Comparison of ENCODE assay signal across 23 cellular contexts in genomic region chr12:2274733-2275132, GRCh38.
DNase-seq lines count a peak whose midpoint lies in the region; ATAC-seq and TF ChIP-seq lines count a peak whose summit lies in the region.
"Had no signal": no experiment of that assay in that cellular context is flagged by ENCODE, and none has a peak within 500 bp of the region (broad histone marks: within the 10 kb centered on the region; RNA-seq: fewer than 3 reads in every experiment).

No MANE protein-coding gene starts in this region.

- no peak overlapping the region for H3K4me3 Mint-ChIP-seq in endodermal cell
- no peak overlapping the region for H3K4me3 Mint-ChIP-seq in neural progenitor cell
- H3K4me3 Mint-ChIP-seq in GM23338 = no peak overlapping the region
- no peak overlapping the region for H3K4me3 Mint-ChIP-seq in effector memory CD8-positive, alpha-beta T cell
- H3K4me3 Mint-ChIP-seq: CD4-positive, CD25-positive, alpha-beta regulatory T cell; H9 had no signal

- H2AFZ ChIP-seq in neural progenitor cell (replicated peaks) = no peak overlapping the region
- no peak overlapping the region for H2AFZ ChIP-seq in GM23338
- H2AFZ ChIP-seq: GM23248 had no signal

- H3K79me2 ChIP-seq in neural progenitor cell (ENCODE audit: low read depth) = no peaks in the 10 kb centered on the region
- no peaks in the 10 kb centered on the region for H3K79me2 ChIP-seq in GM23338 (replicated peaks; ENCODE audit: insufficient read depth)

- peak; percentile 38 for DNase-seq in endodermal cell
- no peak for DNase-seq in left ventricle myocardium inferior
- no peak for DNase-seq in neural progenitor cell (ENCODE audit: low spot score)
- no peak for DNase-seq in GM23338 (ENCODE audit: low spot score)
- DNase-seq in mucosa of gallbladder (ENCODE audit: low spot score) = no peak
- DNase-seq in effector memory CD8-positive, alpha-beta T cell = no peak
- DNase-seq: CD4-positive, CD25-positive, alpha-beta regulatory T cell; DMS153; DND-41; GM23248; H9; MM.1S; NCI-H1694; NCI-H2029 treated with DMSO at 0.1 percent for 48 hours; NCI-H446 treated with DMSO at 0.1 percent for 48 hours; NCI-H526; SJCRH30 had no signal

- H3F3A ChIP-seq in neural progenitor cell (ENCODE audit: low read depth) (no peaks in the 10 kb centered on the region), GM23338 (replicated peaks; ENCODE audit: low read depth) (no peaks in the 10 kb centered on the region)

- no peaks in the 10 kb centered on the region for H3K9me2 ChIP-seq in GM23338 (ENCODE audit: insufficient read depth)

- H4K20me1 ChIP-seq in neural progenitor cell (ENCODE audit: low read depth) = no peaks in the 10 kb centered on the region
- H4K20me1 ChIP-seq in GM23338 (replicated peaks; ENCODE audit: insufficient read depth) = no peaks in the 10 kb centered on the region
- H4K20me1 ChIP-seq: BLaER1 had no signal

- no peaks in the 10 kb centered on the region for H3K36me3 Mint-ChIP-seq in endodermal cell (ENCODE audit: low read depth)
- no peaks in the 10 kb centered on the region for H3K36me3 Mint-ChIP-seq in neural progenitor cell
- H3K36me3 Mint-ChIP-seq in GM23338 (ENCODE audit: low read depth) = no peaks in the 10 kb centered on the region; the same call in 2 of the 3 replicates
- no peaks in the 10 kb centered on the region for H3K36me3 Mint-ChIP-seq in effector memory CD8-positive, alpha-beta T cell (ENCODE audit: insufficient read depth)
- H3K36me3 Mint-ChIP-seq: CD4-positive, CD25-positive, alpha-beta regulatory T cell; IgD-negative memory B cell had no signal

- H3K4me1 Mint-ChIP-seq in endodermal cell (peaks cover 3% of the 10 kb centered on the region), neural progenitor cell (no peaks in the 10 kb centered on the region), GM23338 (no peaks in the 10 kb centered on the region)
- H3K4me1 Mint-ChIP-seq in effector memory CD8-positive, alpha-beta T cell (ENCODE audit: low read depth in 2 of 2) = no peaks in the 10 kb centered on the region
- H3K4me1 Mint-ChIP-seq: CD4-positive, CD25-positive, alpha-beta regulatory T cell; H9; IgD-negative memory B cell had no signal

- H3K27me3 ChIP-seq in endodermal cell (ENCODE audit: control insufficient read depth, insufficient read depth, low read length, poor library complexity, severe bottlenecking) = no peaks in the 10 kb centered on the region
- H3K27me3 ChIP-seq in left ventricle myocardium inferior (ENCODE audit: low read depth) = no peaks in the 10 kb centered on the region
- H3K27me3 ChIP-seq in neural progenitor cell = no peaks in the 10 kb centered on the region
- no peaks in the 10 kb centered on the region for H3K27me3 ChIP-seq in stomach smooth muscle (ENCODE audit: control insufficient read depth in 1 of 2, insufficient read depth in 2 of 2, low read length in 2 of 2)
- no peaks in the 10 kb centered on the region for H3K27me3 ChIP-seq in GM23338 (ENCODE audit: insufficient read depth)
- H3K27me3 ChIP-seq: BLaER1 had no signal

- H3K4me3 ChIP-seq in endodermal cell (ENCODE audit: low read length) (no peak overlapping the region), left ventricle myocardium inferior (no peak overlapping the region), neural progenitor cell (no peak overlapping the region), stomach smooth muscle (ENCODE audit: low read length in 2 of 2) (no peak overlapping the region), GM23338 (no peak overlapping the region)
- H3K4me3 ChIP-seq: BLaER1, GM23248, SJCRH30 had no signal

- H3K9me3 Mint-ChIP-seq in endodermal cell (no peaks in the 10 kb centered on the region), neural progenitor cell (no peaks in the 10 kb centered on the region), GM23338 (no peaks in the 10 kb centered on the region)
- H3K9me3 Mint-ChIP-seq in effector memory CD8-positive, alpha-beta T cell = no peaks in the 10 kb centered on the region
- H3K9me3 Mint-ChIP-seq: H9 had no signal

- no peaks in the 10 kb centered on the region for H3K4me1 ChIP-seq in endodermal cell (ENCODE audit: control insufficient read depth, insufficient read depth, low read length)
- H3K4me1 ChIP-seq in left ventricle myocardium inferior = peaks cover 77% of the 10 kb centered on the region
- H3K4me1 ChIP-seq in neural progenitor cell = no peaks in the 10 kb centered on the region
- peaks cover 19% of the 10 kb centered on the region for H3K4me1 ChIP-seq in stomach smooth muscle (ENCODE audit: control insufficient read depth, insufficient read depth, low read length)
- no peaks in the 10 kb centered on the region for H3K4me1 ChIP-seq in GM23338 (ENCODE audit: insufficient read depth)
- H3K4me1 ChIP-seq: SJCRH30 had no signal

- peaks cover 8% of the 10 kb centered on the region for H3K27me3 Mint-ChIP-seq in endodermal cell (ENCODE audit: insufficient read depth)
- peaks cover 2% of the 10 kb centered on the region for H3K27me3 Mint-ChIP-seq in neural progenitor cell (ENCODE audit: insufficient read depth, low read depth)
- H3K27me3 Mint-ChIP-seq in GM23338 (ENCODE audit: insufficient read depth, low read depth, poor library complexity) = peaks cover 6% of the 10 kb centered on the region
- H3K27me3 Mint-ChIP-seq in effector memory CD8-positive, alpha-beta T cell = peaks cover 13 to 51% of the 10 kb centered on the region in 2 donors
- H3K27me3 Mint-ChIP-seq: IgD-negative memory B cell had no signal

- H3K36me3 ChIP-seq in endodermal cell (ENCODE audit: control insufficient read depth, insufficient read depth, low read length) (no peaks in the 10 kb centered on the region), left ventricle myocardium inferior (no peaks in the 10 kb centered on the region), neural progenitor cell (no peaks in the 10 kb centered on the region), stomach smooth muscle (ENCODE audit: control insufficient read depth in 2 of 2, insufficient read depth in 2 of 2, low read length in 2 of 2) (no peaks in the 10 kb centered on the region), GM23338 (ENCODE audit: insufficient read depth) (no peaks in the 10 kb centered on the region)
- H3K36me3 ChIP-seq: BLaER1, SJCRH30 had no signal

- no peak overlapping the region for H3K27ac ChIP-seq in endodermal cell (ENCODE audit: low read depth, low read length)
- H3K27ac ChIP-seq in left ventricle myocardium inferior (replicated peaks) = peak overlapping the region; percentile 56
- no peak overlapping the region for H3K27ac ChIP-seq in neural progenitor cell
- H3K27ac ChIP-seq in stomach smooth muscle (ENCODE audit: low read length) = peak overlapping the region; percentile 31
- H3K27ac ChIP-seq in GM23338 (ENCODE audit: low read depth) = no peak overlapping the region
- H3K27ac ChIP-seq: BLaER1, GM23248, KMS-11, SJCRH30 had no signal

- ATAC-seq in GM23338 (no peak), GM21515 (IDR thresholded peaks at IDR 0.05; ENCODE audit: unreplicated experiment) (no peak)
- no peak for ATAC-seq in effector memory CD8-positive, alpha-beta T cell (replicated peaks)
- ATAC-seq: SK-N-SH treated with all-trans-retinoic acid at 6 μM for 48 hours had no signal

- WGBS in endodermal cell (ENCODE audit: insufficient coverage in 1 of 2, insufficient read length in 1 of 2), 2 experiments = 93 to 95% methylated on average over 3 to 7 of the region's 7 CpGs

- no peak overlapping the region for H3K27ac Mint-ChIP-seq in endodermal cell
- peak overlapping the region; percentile 36 for H3K27ac Mint-ChIP-seq in neural progenitor cell
- H3K27ac Mint-ChIP-seq in GM23338 = no peak overlapping the region
- no peak overlapping the region for H3K27ac Mint-ChIP-seq in effector memory CD8-positive, alpha-beta T cell
- H3K27ac Mint-ChIP-seq: CD4-positive, CD25-positive, alpha-beta regulatory T cell; IgD-negative memory B cell had no signal

- TF ChIP-seq CTCF in endodermal cell (conservative IDR thresholded peaks at IDR 0.05) (no peak), left ventricle myocardium inferior (IDR thresholded peaks at IDR 0.05; ENCODE audit: borderline replicate concordance) (no peak), neural progenitor cell (IDR thresholded peaks at IDR 0.05) (no peak), GM23338 (conservative IDR thresholded peaks at IDR 0.05; ENCODE audit: low read depth in 2 of 2) (no peak)

- intact Hi-C loops in left ventricle myocardium inferior (cut with micrococcal nuclease) = no loop called here

- H3K9ac ChIP-seq in endodermal cell (ENCODE audit: extremely low read depth, low read length, poor library complexity, severe bottlenecking) = no peak overlapping the region
- no peak overlapping the region for H3K9ac ChIP-seq in neural progenitor cell
- H3K9ac ChIP-seq in stomach smooth muscle (ENCODE audit: low read length in 2 of 2) = no peak overlapping the region
- H3K9ac ChIP-seq: BLaER1, GM23248, KMS-11 had no signal

- H3K9me3 ChIP-seq in endodermal cell (ENCODE audit: control insufficient read depth, low read length) (no peaks in the 10 kb centered on the region), left ventricle myocardium inferior (replicated peaks) (no peaks in the 10 kb centered on the region), neural progenitor cell (ENCODE audit: low read depth) (no peaks in the 10 kb centered on the region), stomach smooth muscle (ENCODE audit: control insufficient read depth in 2 of 2, low read length in 2 of 2) (no peaks in the 10 kb centered on the region)
- H3K9me3 ChIP-seq: SJCRH30 had no signal

- no peak overlapping the region for H3K4me2 ChIP-seq in neural progenitor cell
- no peak overlapping the region for H3K4me2 ChIP-seq in GM23338
- H3K4me2 ChIP-seq: BLaER1, KMS-11 had no signal

TF ChIP-seq in GM23338, 12 proteins besides CTCF, POLR2A, EP300 and RAD21 (continues in another document):
- TF ChIP-seq EZH2 (IDR thresholded peaks at IDR 0.05; ENCODE audit: low read depth, unreplicated experiment) (no peak), POLR2AphosphoS5 (IDR thresholded peaks at IDR 0.05; ENCODE audit: low read depth) (no peak), ZNF331 (CRISPR knock-in tag; IDR thresholded peaks at IDR 0.05; ENCODE audit: low read depth) (no peak)

Comparison
In these comparisons a context has a peak if more than half of its experiments do, and no peak if none do; other contexts are left out.
1. H3K27ac ChIP-seq: peak in left ventricle myocardium inferior (single experiment) and stomach smooth muscle (single experiment); none in endodermal cell (single experiment), neural progenitor cell (single experiment) and GM23338 (single experiment).